Comparison of ENCODE assay signal across 8 cellular contexts in genomic region chr2:11829947-11830707, GRCh38.
DNase-seq lines count a peak whose midpoint lies in the region; ATAC-seq and TF ChIP-seq lines count a peak whose summit lies in the region.

No MANE protein-coding gene starts in this region.

- peak; percentile 88 to 92 for ATAC-seq in right cardiac atrium
- ATAC-seq in psoas muscle = peak; percentile 78 to 89 (median 81)

- H3K9ac ChIP-seq in SK-N-MC (ENCODE audit: insufficient read length) = peak overlapping the region; percentile 71

- H3K27me3 ChIP-seq in right cardiac atrium (ENCODE audit: control insufficient read depth, insufficient read depth) = no peaks in the 10 kb centered on the region
- no peaks in the 10 kb centered on the region for H3K27me3 ChIP-seq in psoas muscle (ENCODE audit: insufficient read depth in 3 of 3, low read length in 2 of 3)

- intact Hi-C loops in right cardiac atrium (cut with DNase I) (loop anchor here in 3 of 4 donors (5.0 to 10.0 kb wide), 4 partner anchors 335 to 1177 kb away; partner anchors contain the start of gene TRIB2 (in 2 of the 3)), psoas muscle (cut with DNase I) (loop anchor here (1.0 to 10.0 kb wide), 4 partner anchors 886 to 1177 kb away; partner anchors contain the start of gene TRIB2 (in 1 of the 2))

- TF ChIP-seq CTCF in psoas muscle (IDR thresholded peaks at IDR 0.05) = peak; percentile 26

- H3K9me3 ChIP-seq in SK-N-MC (ENCODE audit: low read depth, low read length) (no peaks in the 10 kb centered on the region), right cardiac atrium (ENCODE audit: control insufficient read depth, low read length) (no peaks in the 10 kb centered on the region), psoas muscle (no peaks in the 10 kb centered on the region)

- 16% methylated on average over 17 of the region's 17 CpGs for WGBS in right cardiac atrium
- 7 to 13% (median 8%) methylated on average over 17 of the region's 17 CpGs for WGBS in psoas muscle, 3 donors

- H3K4me1 ChIP-seq in right cardiac atrium (ENCODE audit: control insufficient read depth, insufficient read depth, low read length) (peaks cover 8% of the 10 kb centered on the region), psoas muscle (peaks cover 21% of the 10 kb centered on the region)

- H3K27ac ChIP-seq in SK-N-MC (peak overlapping the region; percentile 95), right cardiac atrium (ENCODE audit: low read length) (peak overlapping the region; percentile 55), psoas muscle (peak overlapping the region; percentile 64)

- H3K36me3 ChIP-seq in SK-N-MC (ENCODE audit: insufficient read depth, low read length) = no peaks in the 10 kb centered on the region
- peaks cover 0 to 30% of the 10 kb centered on the region in 2 donors for H3K36me3 ChIP-seq in psoas muscle (ENCODE audit: insufficient read depth in 1 of 2, low read depth in 1 of 2)

- DNase-seq in GM04503 (ENCODE audit: low read depth) = peak; percentile 93
- DNase-seq in H4 (ENCODE audit: low spot score) = peak; percentile 96
- peak; percentile 98 to 99 for DNase-seq in Kasumi-1 (lab: John Stamatoyannopoulos, UW)
- DNase-seq in SK-N-MC (ENCODE audit: low read depth, low spot score) = peak; percentile 98
- DNase-seq in amygdala (lab: John Stamatoyannopoulos, UW) = peak in 54 of 56 donors; percentile 12 to 86 (median 62)
- peak; percentile 62 to 83 (median 71) for DNase-seq in right cardiac atrium
- peak; percentile 69 to 75 for DNase-seq in psoas muscle
- no peak for DNase-seq in activated CD4-positive, CD25-positive, alpha-beta regulatory T cell (lab: John Stamatoyannopoulos, UW)

- H3K4me3 ChIP-seq in SK-N-MC (peak overlapping the region; percentile 67), right cardiac atrium (ENCODE audit: low read length) (peak overlapping the region; percentile 34), psoas muscle (peak overlapping the region; percentile 39)

Comparison
In these comparisons a context has a peak if more than half of its experiments do, and no peak if none do; other contexts are left out.
1. DNase-seq: peak in GM04503 (single experiment), H4 (single experiment), Kasumi-1 (2 of 2), SK-N-MC (single experiment), amygdala (54 of 56), right cardiac atrium (3 of 3) and psoas muscle (2 of 2); none in activated CD4-positive, CD25-positive, alpha-beta regulatory T cell (0 of 4).
2. Peak in every context shown above with its lines, with median percentiles within 50 percentile points of each other: H3K27ac ChIP-seq and H3K4me3 ChIP-seq.